In the genomic region with DNA sequence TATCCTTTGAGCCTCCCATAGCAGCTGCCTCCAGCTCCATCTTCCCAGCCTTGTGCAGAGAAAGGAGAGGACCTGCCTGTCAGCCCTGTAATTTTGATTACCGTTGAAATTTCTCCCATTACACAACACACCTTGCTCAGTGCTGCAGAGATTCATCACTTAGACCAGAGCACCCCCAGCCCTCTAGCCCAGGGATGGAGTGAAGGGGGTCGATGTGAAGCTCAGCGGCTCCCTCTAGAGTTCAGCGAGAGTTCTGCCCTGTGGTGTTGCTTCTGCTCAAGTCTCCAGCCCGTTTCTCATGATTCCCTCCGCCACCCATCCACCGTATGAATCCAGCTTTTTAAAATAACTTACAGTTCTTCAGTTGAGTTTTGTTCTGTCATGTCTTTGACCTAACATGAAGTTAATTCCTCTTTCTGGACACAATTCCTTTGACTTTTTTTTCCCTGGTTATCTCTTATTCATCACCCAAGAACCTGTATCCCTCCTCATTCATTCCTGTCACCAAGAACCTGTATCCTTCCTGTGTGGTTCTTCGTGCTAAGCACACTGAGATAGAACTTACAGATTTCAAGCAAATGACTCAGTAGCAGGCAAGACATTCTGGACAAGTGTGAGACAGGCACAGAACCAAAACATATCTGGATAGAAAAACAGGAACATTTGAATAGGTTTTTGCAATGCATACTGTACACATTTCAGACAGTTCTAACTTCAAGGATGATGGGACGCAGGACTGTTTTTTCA, we compare ENCODE assay signal across 8 cellular contexts. TPM values are rescaled to one million over a fixed set of nuclear protein-coding genes. Genes with fewer than 3 reads are reported as not detected.
DNase-seq lines count a peak whose midpoint lies in the region; ATAC-seq and TF ChIP-seq lines count a peak whose summit lies in the region.

No MANE protein-coding gene starts in this region.

- H3K36me3 ChIP-seq in OCI-LY3 (replicated peaks; ENCODE audit: low read depth, low read length) (no peaks in the 10 kb centered on the region), testis (ENCODE audit: low read depth, missing control alignments) (no peaks in the 10 kb centered on the region), ascending aorta (no peaks in the 10 kb centered on the region), esophagus squamous epithelium (no peaks in the 10 kb centered on the region)

- no peaks in the 10 kb centered on the region for H3K9me3 Mint-ChIP-seq in activated T-cell treated with anti-CD3 and anti-CD28 coated beads, Interleukin-2, amount 50 U/mL, for 24 hours

- DNase-seq in activated T-cell treated with anti-CD3 and anti-CD28 coated beads, Interleukin-2, amount 50 U/mL, for 48 hours, result peak; percentile 35 to 46
- DNase-seq in activated T-cell treated with anti-CD3 and anti-CD28 coated beads, Interleukin-2, amount 50 U/mL, for 24 hours, result no peak
- no peak for DNase-seq in epithelial cell of proximal tubule (ENCODE audit: low read depth)
- peak; percentile 37 for DNase-seq in testis
- DNase-seq in ascending aorta (ENCODE audit: low spot score in 2 of 2), result no peak
- DNase-seq in esophagus squamous epithelium (lab: John Stamatoyannopoulos, UW), result no peak

- no peaks in the 10 kb centered on the region for H3K27me3 ChIP-seq in OCI-LY3 (ENCODE audit: low read depth, low read length)
- H3K27me3 ChIP-seq in testis, result no peaks in the 10 kb centered on the region
- H3K27me3 ChIP-seq in ascending aorta, result no peaks in the 10 kb centered on the region
- peaks cover 0 to 13% (median 0%) of the 10 kb centered on the region in 4 donors for H3K27me3 ChIP-seq in esophagus squamous epithelium

- 35 to 45% methylated on average over 9 of the region's 9 CpGs for WGBS in testis, 2 donors
- 33 to 46% methylated on average over 9 of the region's 9 CpGs for WGBS in esophagus squamous epithelium, 2 donors

- TF ChIP-seq CTCF in OCI-LY3 (IDR thresholded peaks at IDR 0.05; ENCODE audit: low read depth, low read length) (peak; percentile 46), epithelial cell of proximal tubule (conservative IDR thresholded peaks at IDR 0.05; ENCODE audit: low read depth, low read length) (peak; percentile 72), testis (IDR thresholded peaks at IDR 0.05) (peak in 1 of 3 experiments; percentile 4), ascending aorta (IDR thresholded peaks at IDR 0.05) (peak in 1 of 3 experiments; percentile 28), esophagus squamous epithelium (IDR thresholded peaks at IDR 0.05) (peak in 2 of 6 experiments; percentile 10 to 39)

- no peak for TF ChIP-seq POLR2A in testis (IDR thresholded peaks at IDR 0.05)
- no peak for TF ChIP-seq POLR2A in esophagus squamous epithelium (IDR thresholded peaks at IDR 0.05)

- H3K4me1 ChIP-seq in OCI-LY3 (ENCODE audit: low read length) (no peaks in the 10 kb centered on the region), testis (no peaks in the 10 kb centered on the region), ascending aorta (no peaks in the 10 kb centered on the region), esophagus squamous epithelium (peaks cover 0 to 22% (median 5%) of the 10 kb centered on the region in 3 donors)

- intact Hi-C loops in testis (cut with DNase I; ENCODE audit: low total_unique reads) (no loop called here), ascending aorta (cut with DNase I) (no loop called here), esophagus squamous epithelium (cut with DNase I) (no loop called here)

- H3K9me3 ChIP-seq in OCI-LY3 (ENCODE audit: insufficient read depth, low read length), result no peaks in the 10 kb centered on the region
- no peaks in the 10 kb centered on the region for H3K9me3 ChIP-seq in testis
- no peaks in the 10 kb centered on the region for H3K9me3 ChIP-seq in ascending aorta
- no peaks in the 10 kb centered on the region for H3K9me3 ChIP-seq in esophagus squamous epithelium

- H3K4me1 Mint-ChIP-seq in activated T-cell treated with anti-CD3 and anti-CD28 coated beads, Interleukin-2, amount 50 U/mL, for 24 hours (ENCODE audit: low read depth), result peaks cover 3% of the 10 kb centered on the region

- H3K4me3 ChIP-seq in OCI-LY3 (ENCODE audit: low read length) (no peak overlapping the region), epithelial cell of proximal tubule (ENCODE audit: low read depth, low read length) (no peak overlapping the region), testis (no peak overlapping the region), ascending aorta (no peak overlapping the region), esophagus squamous epithelium (no peak overlapping the region)

- H3K27ac ChIP-seq in OCI-LY3 (ENCODE audit: low read length) (no peak overlapping the region), testis (no peak overlapping the region), ascending aorta (no peak overlapping the region), esophagus squamous epithelium (no peak overlapping the region)

- no peak overlapping the region for H3K4me3 Mint-ChIP-seq in activated T-cell treated with anti-CD3 and anti-CD28 coated beads, Interleukin-2, amount 50 U/mL, for 24 hours

- H3K27me3 Mint-ChIP-seq in activated T-cell treated with anti-CD3 and anti-CD28 coated beads, Interleukin-2, amount 50 U/mL, for 24 hours, result peaks cover 38% of the 10 kb centered on the region

- no peak overlapping the region for H2AFZ ChIP-seq in OCI-LY3 (ENCODE audit: low read depth, low read length)

- H3K36me3 Mint-ChIP-seq in activated T-cell treated with anti-CD3 and anti-CD28 coated beads, Interleukin-2, amount 50 U/mL, for 24 hours (ENCODE audit: low read depth), result no peaks in the 10 kb centered on the region

- H3K27ac Mint-ChIP-seq in activated T-cell treated with anti-CD3 and anti-CD28 coated beads, Interleukin-2, amount 50 U/mL, for 24 hours, result no peak overlapping the region

- no peak for ATAC-seq in HG02588 (IDR thresholded peaks at IDR 0.05; ENCODE audit: unreplicated experiment)

- no peak overlapping the region for H3K9ac ChIP-seq in OCI-LY3 (ENCODE audit: low read length)

- H3K4me2 ChIP-seq in OCI-LY3 (ENCODE audit: low read length), result no peak overlapping the region

- H4K20me1 ChIP-seq in OCI-LY3 (ENCODE audit: insufficient read depth, low read length), result no peaks in the 10 kb centered on the region

- H3K79me2 ChIP-seq in OCI-LY3 (ENCODE audit: low read length), result no peaks in the 10 kb centered on the region

RNA-seq across cellular contexts. Expression of a gene that starts 34.9 kb away (rescaled TPM):
- total RNA-seq in epithelial cell of proximal tubule (25.8 and 32.1 TPM in 2 replicates), testis (10 to 100 TPM; 18.7 to 22.7 TPM), ascending aorta (10.9 TPM), esophagus squamous epithelium (10 to 100 TPM; 10.1 to 38.0 (median 19.3) TPM)
- 29.8 TPM for polyA plus RNA-seq in testis (ENCODE audit: insufficient read depth, low read depth, low replicate concordance)

Comparison
In these comparisons a context has a peak if more than half of its experiments do, and no peak if none do; other contexts are left out.
1. DNase-seq: peak in activated T-cell treated with anti-CD3 and anti-CD28 coated beads, Interleukin-2, amount 50 U/mL, for 48 hours (2 of 2) and testis (single experiment); none in activated T-cell treated with anti-CD3 and anti-CD28 coated beads, Interleukin-2, amount 50 U/mL, for 24 hours (single experiment), epithelial cell of proximal tubule (single experiment), ascending aorta (0 of 2) and esophagus squamous epithelium (single experiment).